In the genomic region with DNA sequence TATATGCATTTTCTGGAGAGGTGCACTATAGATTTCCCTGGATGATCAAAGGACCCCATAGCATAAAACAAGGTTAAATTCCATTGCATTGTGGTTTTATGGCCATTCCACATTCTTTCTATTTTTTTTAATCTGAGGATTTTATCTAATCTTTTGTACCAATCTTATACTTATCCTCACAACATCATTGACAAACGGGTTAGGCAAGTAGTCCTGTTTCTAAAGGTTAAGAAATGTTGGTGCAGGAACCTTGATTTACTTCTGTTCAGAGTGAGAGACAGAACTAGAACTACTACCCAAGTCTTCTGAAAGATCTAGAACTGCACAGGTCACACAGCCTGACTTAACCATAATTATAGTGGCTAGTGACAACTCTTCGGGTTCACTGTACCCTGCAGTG, we compare ENCODE assay signal across 32 cellular contexts. TPM values are rescaled to one million over a fixed set of nuclear protein-coding genes. Genes with fewer than 3 reads are reported as not detected.
"Had no signal": no experiment of that assay in that cellular context is flagged by ENCODE, and none has a peak within 500 bp of the region (broad histone marks: within the 10 kb centered on the region; RNA-seq: fewer than 3 reads in every experiment).

No MANE protein-coding gene starts in this region.

- H3K36me3 ChIP-seq: esophagus squamous epithelium, gastroesophageal sphincter, heart right ventricle had no signal

- H3K4me3 ChIP-seq: esophagus squamous epithelium, gastroesophageal sphincter, heart right ventricle had no signal

- H3K36me3 Mint-ChIP-seq: activated naive CD4-positive, alpha-beta T cell treated with anti-CD3 and anti-CD28 coated beads, Interleukin-2, amount 10 ng/mL, durations not matched to agents 7 days and 5 days; activated naive CD4-positive, alpha-beta T cell treated with anti-CD3 and anti-CD28 coated beads, Interleukin-2, amount 50 U/mL, for 72 hours; WTC11 had no signal

- H3K4me3 Mint-ChIP-seq: activated CD4-positive, alpha-beta memory T cell treated with anti-CD3 and anti-CD28 coated beads, Interleukin-2, amount 10 ng/mL, durations not matched to agents 7 days and 5 days; activated CD4-positive, alpha-beta T cell treated with anti-CD3 and anti-CD28 coated beads, Interleukin-2, amount 10 ng/mL, durations not matched to agents 7 days and 5 days; activated naive CD4-positive, alpha-beta T cell treated with anti-CD3 and anti-CD28 coated beads, Interleukin-2, amount 10 ng/mL, durations not matched to agents 7 days and 5 days; activated T-cell treated with anti-CD3 and anti-CD28 coated beads, Interleukin-2, amount 50 U/mL, for 24 hours; activated T-cell treated with anti-CD3 and anti-CD28 coated beads, Interleukin-2, amount 50 U/mL, for 72 hours; effector memory CD8-positive, alpha-beta T cell; T-helper 17 cell; T-helper 2 cell treated with Interferon-gamma antibody and Interleukin-4, amounts not matched to agents 5 μg/mL and 100 μg/mL, for 36 hours; WTC11 had no signal

- H3K9me3 Mint-ChIP-seq: activated CD4-positive, alpha-beta memory T cell treated with anti-CD3 and anti-CD28 coated beads, Interleukin-2, amount 10 ng/mL, durations not matched to agents 7 days and 5 days; activated CD4-positive, alpha-beta T cell treated with anti-CD3 and anti-CD28 coated beads, Interleukin-2, amount 10 ng/mL, durations not matched to agents 7 days and 5 days; activated naive CD4-positive, alpha-beta T cell treated with anti-CD3 and anti-CD28 coated beads, Interleukin-2, amount 10 ng/mL, durations not matched to agents 7 days and 5 days; activated naive CD4-positive, alpha-beta T cell treated with anti-CD3 and anti-CD28 coated beads, Interleukin-2, amount 50 U/mL, for 72 hours; activated T-cell treated with anti-CD3 and anti-CD28 coated beads, Interleukin-2, amount 50 U/mL, for 24 hours; activated T-cell treated with anti-CD3 and anti-CD28 coated beads, Interleukin-2, amount 50 U/mL, for 72 hours; effector memory CD8-positive, alpha-beta T cell; T-helper 2 cell treated with Interferon-gamma antibody and Interleukin-4, amounts not matched to agents 5 μg/mL and 100 μg/mL, for 36 hours; WTC11 had no signal

- H3K27ac Mint-ChIP-seq: activated CD4-positive, alpha-beta memory T cell treated with anti-CD3 and anti-CD28 coated beads, Interleukin-2, amount 10 ng/mL, durations not matched to agents 7 days and 5 days; activated CD4-positive, alpha-beta T cell treated with anti-CD3 and anti-CD28 coated beads, Interleukin-2, amount 10 ng/mL, durations not matched to agents 7 days and 5 days; activated naive CD4-positive, alpha-beta T cell treated with anti-CD3 and anti-CD28 coated beads, Interleukin-2, amount 10 ng/mL, durations not matched to agents 7 days and 5 days; activated naive CD4-positive, alpha-beta T cell treated with anti-CD3 and anti-CD28 coated beads, Interleukin-2, amount 50 U/mL, for 72 hours; activated T-cell treated with anti-CD3 and anti-CD28 coated beads, Interleukin-2, amount 50 U/mL, for 24 hours; activated T-cell treated with anti-CD3 and anti-CD28 coated beads, Interleukin-2, amount 50 U/mL, for 72 hours; effector memory CD8-positive, alpha-beta T cell; T-helper 17 cell; T-helper 2 cell treated with Interferon-gamma antibody and Interleukin-4, amounts not matched to agents 5 μg/mL and 100 μg/mL, for 36 hours; WTC11 had no signal

- H3K27ac ChIP-seq: epithelial cell of prostate, esophagus squamous epithelium, gastroesophageal sphincter, heart right ventricle had no signal

- H3K4me1 Mint-ChIP-seq: activated CD4-positive, alpha-beta memory T cell treated with anti-CD3 and anti-CD28 coated beads, Interleukin-2, amount 10 ng/mL, durations not matched to agents 7 days and 5 days; activated CD4-positive, alpha-beta T cell treated with anti-CD3 and anti-CD28 coated beads, Interleukin-2, amount 10 ng/mL, durations not matched to agents 7 days and 5 days; activated naive CD4-positive, alpha-beta T cell treated with anti-CD3 and anti-CD28 coated beads, Interleukin-2, amount 10 ng/mL, durations not matched to agents 7 days and 5 days had no signal

- H3K9me3 ChIP-seq: esophagus squamous epithelium, gastroesophageal sphincter, heart right ventricle had no signal

- ATAC-seq: activated naive CD4-positive, alpha-beta T cell treated with anti-CD3 and anti-CD28 coated beads, Interleukin-2, amount 50 U/mL, for 72 hours; activated T-cell treated with anti-CD3 and anti-CD28 coated beads, Interleukin-2, amount 50 U/mL, for 72 hours; effector memory CD8-positive, alpha-beta T cell; gastroesophageal sphincter; heart right ventricle; T-helper 17 cell; WTC11 had no signal

- H3K27me3 ChIP-seq: gastroesophageal sphincter had no signal

- FAIRE-seq: astrocyte, colon had no signal

- DNase-seq: activated CD4-positive, alpha-beta memory T cell treated with anti-CD3 and anti-CD28 coated beads, Interleukin-2, amount 10 ng/mL, durations not matched to agents 7 days and 5 days; activated CD4-positive, alpha-beta T cell treated with anti-CD3 and anti-CD28 coated beads for 1 hour; activated CD4-positive, alpha-beta T cell treated with anti-CD3 and anti-CD28 coated beads for 4 hours; activated CD4-positive, alpha-beta T cell treated with anti-CD3 and anti-CD28 coated beads, Interleukin-2, amount 10 ng/mL, durations not matched to agents 7 days and 5 days; activated CD4-positive, alpha-beta T cell treated with anti-CD3 and anti-CD28 coated beads, Interleukin-2, amount 50 U/mL, for 4 hours; activated CD8-positive, alpha-beta memory T cell treated with anti-CD3 and anti-CD28 coated beads, Interleukin-2, amount 50 U/mL, for 48 hours; activated gamma-delta T cell; activated naive CD4-positive, alpha-beta T cell; activated naive CD4-positive, alpha-beta T cell treated with anti-CD3 and anti-CD28 coated beads, Interleukin-2, amount 10 ng/mL, durations not matched to agents 7 days and 5 days; activated T-cell treated with anti-CD3 and anti-CD28 coated beads for 4 hours; activated T-cell treated with anti-CD3 and anti-CD28 coated beads, Interleukin-2, amount 50 U/mL, for 24 hours; activated T-cell treated with anti-CD3 and anti-CD28 coated beads, Interleukin-2, amount 50 U/mL, for 72 hours; amniotic stem cell; anterior cingulate cortex; caudate nucleus; cortex of kidney; dermis blood vessel endothelial cell; effector CD4-positive, alpha-beta T cell; effector memory CD8-positive, alpha-beta T cell; esophagus squamous epithelium; foreskin melanocyte; heart right ventricle; T-helper 1 cell; T-helper 17 cell; T1000 had no signal

RNA-seq across cellular contexts. Expression of gene DAB2, which starts 5.7 kb away (rescaled TPM):
- total RNA-seq: activated CD4-positive, alpha-beta memory T cell treated with anti-CD3 and anti-CD28 coated beads, Interleukin-2, amount 10 ng/mL, durations not matched to agents 7 days and 5 days; activated CD4-positive, alpha-beta T cell treated with anti-CD3 and anti-CD28 coated beads, Interleukin-2, amount 10 ng/mL, durations not matched to agents 7 days and 5 days; activated T-cell treated with anti-CD3 and anti-CD28 coated beads, Interleukin-2, amount 50 U/mL, for 72 hours had no signal
